Comparison of ENCODE assay signal across 16 cellular contexts in genomic region chr1:198449727-198450433, GRCh38.
A peak's percentile ranks its signal among the peaks of the same experiment; 100 is the strongest.
DNase-seq lines count a peak whose midpoint lies in the region; ATAC-seq and TF ChIP-seq lines count a peak whose summit lies in the region.
"Had no signal": no experiment of that assay in that cellular context is flagged by ENCODE, and none has a peak within 500 bp of the region (broad histone marks: within the 10 kb centered on the region; RNA-seq: fewer than 3 reads in every experiment).

No MANE protein-coding gene starts in this region.

- H4K8ac ChIP-seq in mesenchymal stem cell (ENCODE audit: low read length): no peak overlapping the region

- H2BK5ac ChIP-seq in mesenchymal stem cell (ENCODE audit: low read depth, low read length, poor library complexity, severe bottlenecking): no peak overlapping the region

- peaks cover 14% of the 10 kb centered on the region for H3F3A ChIP-seq in PC-9 (ENCODE audit: insufficient read depth, low read depth)

- no peak overlapping the region for H4K91ac ChIP-seq in mesenchymal stem cell (ENCODE audit: low read length)

- H3K27ac ChIP-seq in PC-9: peak overlapping the region; percentile 79
- H3K27ac ChIP-seq in esophagus squamous epithelium: peak overlapping the region in 3 of 4 donors; percentile 52 to 75 (median 68)
- H3K27ac ChIP-seq in mesenchymal stem cell (ENCODE audit: low read length, poor library complexity, severe bottlenecking): no peak overlapping the region

- TF ChIP-seq CTCF in PC-9 (conservative IDR thresholded peaks at IDR 0.05) (no peak), esophagus squamous epithelium (IDR thresholded peaks at IDR 0.05) (no peak)

- H3K27me3 ChIP-seq in PC-9 (ENCODE audit: insufficient read depth, low read depth): no peaks in the 10 kb centered on the region
- H3K27me3 ChIP-seq in esophagus squamous epithelium: no peaks in the 10 kb centered on the region
- no peaks in the 10 kb centered on the region for H3K27me3 ChIP-seq in mesenchymal stem cell (ENCODE audit: control insufficient read depth in 1 of 2, insufficient read depth in 1 of 2, low read length in 2 of 2)
- H3K27me3 ChIP-seq: BE2C had no signal

- no peak overlapping the region for H3K4ac ChIP-seq in mesenchymal stem cell (ENCODE audit: low read depth in 1 of 2, low read length in 2 of 2)

- H3K4me2 ChIP-seq in PC-9 (peak overlapping the region; percentile 53), mesenchymal stem cell (ENCODE audit: low read length, poor library complexity, severe bottlenecking) (no peak overlapping the region)

- H4K20me1 ChIP-seq in PC-9 (ENCODE audit: insufficient read depth): no peaks in the 10 kb centered on the region

- H2AFZ ChIP-seq in PC-9 (0 out of 2 replicates have a peak overlapping the region, but pooled peaks have one; percentile 15), mesenchymal stem cell (ENCODE audit: low read depth, low read length) (no peak overlapping the region)

- no peak overlapping the region for H2BK120ac ChIP-seq in mesenchymal stem cell (ENCODE audit: low read depth, low read length)

- H2BK15ac ChIP-seq in mesenchymal stem cell (ENCODE audit: low read depth, poor library complexity, severe bottlenecking): no peak overlapping the region

- no peaks in the 10 kb centered on the region for H3K79me1 ChIP-seq in mesenchymal stem cell (replicated peaks; ENCODE audit: low read length, poor library complexity, severe bottlenecking)

- intact Hi-C loops in PC-9 (cut with micrococcal nuclease; ENCODE audit: unreplicated experiment) (loop anchor here (2.0 to 10.0 kb wide), 3 partner anchors 15 to 675 kb away; partner anchors contain the start of gene DENND1B), esophagus squamous epithelium (cut with DNase I) (no loop called here), Right ventricle myocardium inferior (cut with DNase I) (no loop called here)

- H3K9me3 ChIP-seq in PC-9 (ENCODE audit: insufficient read depth, low read depth): peaks cover 19% of the 10 kb centered on the region; the same call in 1 of the 2 replicates
- H3K9me3 ChIP-seq in esophagus squamous epithelium: no peaks in the 10 kb centered on the region
- H3K9me3 ChIP-seq in mesenchymal stem cell (ENCODE audit: control insufficient read depth, low read length): no peaks in the 10 kb centered on the region
- H3K9me3 ChIP-seq: BE2C had no signal

- no peak overlapping the region for H3K18ac ChIP-seq in mesenchymal stem cell (ENCODE audit: low read depth in 1 of 2, low read length in 2 of 2)

- no peak overlapping the region for H2AK5ac ChIP-seq in mesenchymal stem cell (ENCODE audit: low read length, severe bottlenecking)

- BruUV-seq in PC-9 (replicated peaks; lab: Mats Ljungman, UMichigan): TSS peak; percentile 22

- no peaks in the 10 kb centered on the region for H3K79me2 ChIP-seq in PC-9 (ENCODE audit: low read depth)

- H2BK12ac ChIP-seq in mesenchymal stem cell (ENCODE audit: low read length in 2 of 2): no peak overlapping the region

- no peak for TF ChIP-seq POLR2A in esophagus squamous epithelium (IDR thresholded peaks at IDR 0.05)

- H3K23ac ChIP-seq in mesenchymal stem cell (ENCODE audit: low read length in 2 of 2): no peak overlapping the region

- H3K9me2 ChIP-seq in PC-9 (ENCODE audit: insufficient read depth): no peaks in the 10 kb centered on the region

- H3K36me3 ChIP-seq in PC-9 (ENCODE audit: low read depth): no peaks in the 10 kb centered on the region
- no peaks in the 10 kb centered on the region for H3K36me3 ChIP-seq in esophagus squamous epithelium
- H3K36me3 ChIP-seq in mesenchymal stem cell (ENCODE audit: control insufficient read depth in 1 of 2, insufficient read depth in 2 of 2, low read depth in 1 of 2, low read length in 2 of 2): no peaks in the 10 kb centered on the region
- H3K36me3 ChIP-seq: BE2C had no signal

- WGBS in esophagus squamous epithelium, 2 donors: 29 to 36% methylated on average over 3 of the region's 3 CpGs
- WGBS in mesenchymal stem cell: 50% methylated on average over 1 of the region's 3 CpGs

- POLR2A ChIA-PET in PC-9 (lab: Charles Lee; ENCODE audit: unreplicated experiment): interaction anchor here (0.7 kb wide), 1 partner anchor 129 kb away, joined by 14 read pairs; no protein-coding TSS in a partner anchor

- H3K9ac ChIP-seq in mesenchymal stem cell (ENCODE audit: low read length): no peak overlapping the region

- peaks cover 21% of the 10 kb centered on the region for H3K4me1 ChIP-seq in PC-9 (replicated peaks; ENCODE audit: insufficient read depth)
- peaks cover 3 to 21% (median 4%) of the 10 kb centered on the region in 3 donors for H3K4me1 ChIP-seq in esophagus squamous epithelium
- H3K4me1 ChIP-seq in mesenchymal stem cell (ENCODE audit: control insufficient read depth, insufficient read depth, low read depth, low read length): no peaks in the 10 kb centered on the region
- H3K4me1 ChIP-seq: BE2C had no signal

- peak; percentile 3 for DNase-seq in GM03348 (ENCODE audit: low spot score)
- DNase-seq in PC-9: peak in 1 of 2 experiments; percentile 37
- no peak for DNase-seq in esophagus squamous epithelium (lab: John Stamatoyannopoulos, UW)
- peak; percentile 18 for DNase-seq in mesenchymal stem cell
- DNase-seq in Right ventricle myocardium inferior (ENCODE audit: missing footprints): no peak
- DNase-seq in T-helper 1 cell: no peak
- DNase-seq in NCI-H2171 (lab: John Stamatoyannopoulos, UW): no peak
- no peak for DNase-seq in iPS-NIHi7 (ENCODE audit: extremely low spot score)
- DNase-seq: activated CD8-positive, alpha-beta T cell treated with anti-CD3 and anti-CD28 coated beads for 36 hours; aorta; BE2C; DMS79; glutamatergic neuron; NCI-H2081 treated with DMSO at 0.1 percent for 48 hours; SIG-M5 had no signal

- H3K4me3 ChIP-seq in PC-9: peak overlapping the region; percentile 21; the same call in 1 of the 2 replicates
- H3K4me3 ChIP-seq in esophagus squamous epithelium: no peak overlapping the region
- H3K4me3 ChIP-seq in mesenchymal stem cell (ENCODE audit: insufficient read depth in 1 of 2, low read depth in 1 of 2, low read length in 2 of 2): no peak overlapping the region

- CTCF ChIA-PET in PC-9 (lab: Charles Lee): no interaction called here

- no peak overlapping the region for H3K14ac ChIP-seq in mesenchymal stem cell (ENCODE audit: low read length in 2 of 2)

- ATAC-seq in Right ventricle myocardium inferior: no peak
- ATAC-seq: activated CD8-positive, alpha-beta T cell treated with anti-CD3 and anti-CD28 coated beads for 36 hours; activated T-helper 17 cell treated with anti-CD3 and anti-CD28 coated beads, Interleukin-2, amount 50 U/mL, for 72 hours had no signal

Comparison
In these comparisons a context has a peak if more than half of its experiments do, and no peak if none do; other contexts are left out.
1. DNase-seq: peak in GM03348 (single experiment) and mesenchymal stem cell (single experiment); none in esophagus squamous epithelium (single experiment), Right ventricle myocardium inferior (single experiment), T-helper 1 cell (0 of 5), NCI-H2171 (single experiment) and iPS-NIHi7 (single experiment).